Comparison of ENCODE assay signal across 8 cellular contexts in genomic region chr1:209601809-209602657, GRCh38.
A peak's percentile ranks its signal among the peaks of the same experiment; 100 is the strongest.
DNase-seq lines count a peak whose midpoint lies in the region; ATAC-seq and TF ChIP-seq lines count a peak whose summit lies in the region.

No MANE protein-coding gene starts in this region.

- H3K4me1 ChIP-seq in OCI-LY1 (ENCODE audit: insufficient read depth, low read length, severe bottlenecking): no peaks in the 10 kb centered on the region

- H3K36me3 ChIP-seq in OCI-LY1 (ENCODE audit: insufficient read depth, low read length): no peaks in the 10 kb centered on the region

- H4K20me1 ChIP-seq in OCI-LY1 (ENCODE audit: insufficient read depth, low read length): no peaks in the 10 kb centered on the region

- H3K9ac ChIP-seq in OCI-LY1 (ENCODE audit: low read length): no peak overlapping the region

- in situ Hi-C loops in astrocyte of the cerebellum (cut with HindIII; ENCODE audit: low sequenced_read_pairs): no loop called here

- no peaks in the 10 kb centered on the region for H3F3A ChIP-seq in OCI-LY1 (ENCODE audit: insufficient read depth, low read length)

- H3K9me2 ChIP-seq in OCI-LY1 (ENCODE audit: low read depth, low read length): no peaks in the 10 kb centered on the region

- no peak overlapping the region for H2AFZ ChIP-seq in OCI-LY1 (ENCODE audit: low read length)

- H3K9me3 ChIP-seq in OCI-LY1 (ENCODE audit: low read length): no peaks in the 10 kb centered on the region

- H3K4me2 ChIP-seq in OCI-LY1 (ENCODE audit: low read length): no peak overlapping the region

- ATAC-seq in HG02973 (IDR thresholded peaks at IDR 0.05; ENCODE audit: unreplicated experiment) (peak; percentile 76), GM21381 (IDR thresholded peaks at IDR 0.05; ENCODE audit: unreplicated experiment) (no peak)

- H3K27me3 ChIP-seq in OCI-LY1 (ENCODE audit: insufficient read depth, low read length): no peaks in the 10 kb centered on the region

- H3K4me3 ChIP-seq in OCI-LY1 (ENCODE audit: low read depth, low read length, poor library complexity, severe bottlenecking): no peak overlapping the region
- H3K4me3 ChIP-seq in astrocyte of the cerebellum (ENCODE audit: low read depth, low read length): no peak overlapping the region

- peak; percentile 51 for TF ChIP-seq CTCF in OCI-LY1 (IDR thresholded peaks at IDR 0.05; ENCODE audit: low read length)
- TF ChIP-seq CTCF in astrocyte of the cerebellum (IDR thresholded peaks at IDR 0.05; ENCODE audit: low read depth, low read length, missing control alignments): peak; percentile 80

- H3K27ac ChIP-seq in OCI-LY1 (ENCODE audit: low read depth, low read length, poor library complexity, severe bottlenecking): no peak overlapping the region

- H3K79me2 ChIP-seq in OCI-LY1 (ENCODE audit: insufficient read depth, low read length): no peaks in the 10 kb centered on the region

- DNase-seq in NCI-H510A treated with DMSO at 0.1 percent for 48 hours (lab: John Stamatoyannopoulos, UW): peak; percentile 8
- DNase-seq in NCI-H510A (lab: John Stamatoyannopoulos, UW): no peak
- DNase-seq in astrocyte of the cerebellum (ENCODE audit: low read depth): peak; percentile 11
- DNase-seq in hippocampal formation (lab: John Stamatoyannopoulos, UW): peak; percentile 42 to 57
- peak; percentile 38 to 40 for DNase-seq in stimulated activated CD4-positive, alpha-beta T cell treated with anti-CD3 and anti-CD28 coated beads, Interleukin-2, amount 100 ng/mL, for 24 hours
